Comparison of ENCODE assay signal across 21 cellular contexts in the genomic region with DNA sequence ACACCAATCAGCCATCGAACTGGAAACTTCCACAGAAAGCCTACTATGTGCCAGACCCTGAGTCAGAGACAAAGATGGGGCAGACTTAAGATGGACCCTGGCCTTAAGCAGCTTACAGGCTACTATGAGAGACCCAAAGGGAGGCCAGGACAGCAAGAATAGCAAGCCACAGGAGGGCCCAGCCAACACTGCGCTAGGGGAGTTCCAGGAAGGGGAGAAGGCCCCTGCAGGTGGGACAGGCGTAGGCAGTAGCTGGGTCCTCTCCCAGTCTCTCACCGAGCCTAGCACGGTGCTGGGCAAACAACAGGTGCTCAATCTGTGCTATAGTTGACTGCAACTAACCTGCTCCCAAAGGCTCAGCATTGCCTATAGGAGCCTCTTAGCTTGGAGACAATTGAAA.
DNase-seq lines count a peak whose midpoint lies in the region; ATAC-seq and TF ChIP-seq lines count a peak whose summit lies in the region.
"Had no signal": no experiment of that assay in that cellular context is flagged by ENCODE, and none has a peak within 500 bp of the region (broad histone marks: within the 10 kb centered on the region; RNA-seq: fewer than 3 reads in every experiment).

No MANE protein-coding gene starts in this region.

- no peak overlapping the region for H3K27ac ChIP-seq in sigmoid colon
- H3K27ac ChIP-seq: 22Rv1; A549; BLaER1 treated with 17β-estradiol and CSF1 and Interleukin-3, amounts not matched to agents 10 nM and 100 nM had no signal

- H3K9me3 ChIP-seq in sigmoid colon = no peaks in the 10 kb centered on the region
- H3K9me3 ChIP-seq: A549, BE2C, HAP-1 had no signal

- no peak for TF ChIP-seq POLR2A in sigmoid colon (IDR thresholded peaks at IDR 0.05)

- no peaks in the 10 kb centered on the region for H3K4me1 ChIP-seq in sigmoid colon
- H3K4me1 ChIP-seq: A549, HAP-1 had no signal

- TF ChIP-seq CTCF in sigmoid colon (IDR thresholded peaks at IDR 0.05) = no peak

- H3K36me3 ChIP-seq in sigmoid colon = no peaks in the 10 kb centered on the region
- H3K36me3 ChIP-seq: BE2C; BLaER1 treated with 17β-estradiol and CSF1 and Interleukin-3, amounts not matched to agents 10 nM and 100 nM; HAP-1 had no signal

- no peaks in the 10 kb centered on the region for H3K27me3 ChIP-seq in sigmoid colon
- H3K27me3 ChIP-seq: BE2C; BLaER1 treated with 17β-estradiol and CSF1 and Interleukin-3, amounts not matched to agents 10 nM and 100 nM had no signal

- H3K4me3 ChIP-seq in sigmoid colon = no peak overlapping the region
- H3K4me3 ChIP-seq: A549; BLaER1 treated with 17β-estradiol and CSF1 and Interleukin-3, amounts not matched to agents 10 nM and 100 nM; GM12878; HAP-1 had no signal

- intact Hi-C loops in sigmoid colon (cut with DNase I) = no loop called here

- TF ChIP-seq EP300 in sigmoid colon (IDR thresholded peaks at IDR 0.05) = no peak

- 83 to 90% methylated on average over 5 of the region's 5 CpGs for WGBS in sigmoid colon, 2 donors

- peak; percentile 46 for DNase-seq in activated effector memory CD4-positive, alpha-beta T cell treated with anti-CD3 and anti-CD28 coated beads, Interleukin-2, amount 50 U/mL, for 16 hours
- DNase-seq in activated effector memory CD4-positive, alpha-beta T cell treated with Interleukin-2 at 50 U/mL for 16 hours = no peak
- DNase-seq in mesenteric fat pad (ENCODE audit: low spot score) (peak; percentile 86), sigmoid colon (peak; percentile 22)
- DNase-seq: ACHN; AML-193; BE2C; CD4-positive, alpha-beta T cell; CD8-positive, alpha-beta memory T cell; DMS 273 treated with DMSO at 0.1 percent for 48 hours; DMS79; EL; GDM1; GOT3 had no signal

- ATAC-seq in GM21723 (IDR thresholded peaks at IDR 0.05; ENCODE audit: unreplicated experiment) = no peak
- no peak for ATAC-seq in GM21360 (IDR thresholded peaks at IDR 0.05; ENCODE audit: unreplicated experiment)
- ATAC-seq: A549, GM12878 had no signal
